1 cellular context compared by ENCODE assay signal in genomic region chr11:69211540-69212120, GRCh38.
TF ChIP-seq lines count a peak whose summit lies in the region.

No MANE protein-coding gene starts in this region.

TF ChIP-seq in WTC11, 78 proteins besides CTCF, POLR2A, EP300 and RAD21 (continued from another document):
- TF ChIP-seq GABPB1 (CRISPR knock-in tag; IDR thresholded peaks at IDR 0.05) = no peak
- TF ChIP-seq USF1 (CRISPR knock-in tag; IDR thresholded peaks at IDR 0.05) = no peak
